ENCODE assay signal across 1 cellular context in genomic region chr1:228372183-228373003, GRCh38.
TF ChIP-seq lines count a peak whose summit lies in the region.

No MANE protein-coding gene starts in this region.

TF ChIP-seq in K562, 482 proteins besides CTCF, POLR2A, EP300 and RAD21 (continued from another document and continues in another):
- TF ChIP-seq ZNF318 (IDR thresholded peaks at IDR 0.05; ENCODE audit: borderline replicate concordance in 1 of 2, low read depth in 1 of 2) (no peak), SFPQ (IDR thresholded peaks at IDR 0.05; ENCODE audit: low read depth, low read length) (no peak), CLOCK (CRISPR knock-in tag; IDR thresholded peaks at IDR 0.05; ENCODE audit: borderline replicate concordance) (no peak), WHSC1 (IDR thresholded peaks at IDR 0.05; ENCODE audit: low read length) (no peak), PTTG1 (tag; IDR thresholded peaks at IDR 0.05; ENCODE audit: low read depth) (no peak), POLR2G (IDR thresholded peaks at IDR 0.05; ENCODE audit: low read depth, low read length) (peak; percentile 50), HDAC1 (IDR thresholded peaks at IDR 0.05) (peak in 1 of 2 experiments; percentile 45; a peak in 1 of 4 replicates), RFX5 (IDR thresholded peaks at IDR 0.05; ENCODE audit: low read depth, low read length) (no peak), TCF3 (CRISPR knock-in tag; IDR thresholded peaks at IDR 0.05) (no peak), HNRNPLL (IDR thresholded peaks at IDR 0.05; ENCODE audit: low read depth, low read length, poor library complexity, severe bottlenecking) (no peak), KLF13 (tag; IDR thresholded peaks at IDR 0.05; ENCODE audit: borderline replicate concordance, low read depth) (no peak), FOS (IDR thresholded peaks at IDR 0.05; ENCODE audit: extremely low read depth, insufficient read length) (no peak), ZNF830 (CRISPR knock-in tag; IDR thresholded peaks at IDR 0.05) (no peak), ZBTB9 (CRISPR knock-in tag; IDR thresholded peaks at IDR 0.05) (no peak; the same call in 1 of the 2 replicates), NR0B1 (IDR thresholded peaks at IDR 0.05; ENCODE audit: partially characterized antibody) (no peak), TEAD1 (CRISPR knock-in tag; IDR thresholded peaks at IDR 0.05) (no peak), ZBTB34 (CRISPR knock-in tag; IDR thresholded peaks at IDR 0.05) (no peak), SIX5 (IDR thresholded peaks at IDR 0.05; ENCODE audit: borderline replicate concordance in 1 of 2, insufficient read depth in 1 of 2, low read depth in 1 of 2, low read length in 2 of 2) (no peak), ZBTB12 (CRISPR knock-in tag; IDR thresholded peaks at IDR 0.05) (no peak), MTA1 (IDR thresholded peaks at IDR 0.05; ENCODE audit: borderline replicate concordance) (no peak), ZNF395 (CRISPR knock-in tag; IDR thresholded peaks at IDR 0.05) (no peak), BRD9 (IDR thresholded peaks at IDR 0.05; ENCODE audit: low read depth, partially characterized antibody) (no peak), RBM15 (IDR thresholded peaks at IDR 0.05; ENCODE audit: insufficient read depth, low read length) (no peak), LCOR (CRISPR knock-in tag; IDR thresholded peaks at IDR 0.05) (no peak), SREBF2 (CRISPR knock-in tag; IDR thresholded peaks at IDR 0.05) (no peak), VEZF1 (CRISPR knock-in tag; IDR thresholded peaks at IDR 0.05) (peak; percentile 26; the same call in 1 of the 2 replicates), DDX20 (tag; IDR thresholded peaks at IDR 0.05; ENCODE audit: low read depth) (no peak), ZKSCAN8 (CRISPR knock-in tag; IDR thresholded peaks at IDR 0.05) (no peak), ZNF785 (CRISPR knock-in tag; IDR thresholded peaks at IDR 0.05) (no peak), BDP1 (IDR thresholded peaks at IDR 0.05; ENCODE audit: insufficient read depth, insufficient read length) (no peak), MCM2 (IDR thresholded peaks at IDR 0.05; ENCODE audit: low read depth) (no peak), TEAD2 (tag; IDR thresholded peaks at IDR 0.05) (no peak), BHLHE40 (IDR thresholded peaks at IDR 0.05; ENCODE audit: low read length) (peak; percentile 43; the same call in 1 of the 2 replicates), CBFB (CRISPR knock-in tag; IDR thresholded peaks at IDR 0.05) (no peak), BRF1 (IDR thresholded peaks at IDR 0.05; ENCODE audit: borderline replicate concordance, extremely low read depth, insufficient read length) (no peak)
